10 cellular contexts compared by ENCODE assay signal in the genomic region with DNA sequence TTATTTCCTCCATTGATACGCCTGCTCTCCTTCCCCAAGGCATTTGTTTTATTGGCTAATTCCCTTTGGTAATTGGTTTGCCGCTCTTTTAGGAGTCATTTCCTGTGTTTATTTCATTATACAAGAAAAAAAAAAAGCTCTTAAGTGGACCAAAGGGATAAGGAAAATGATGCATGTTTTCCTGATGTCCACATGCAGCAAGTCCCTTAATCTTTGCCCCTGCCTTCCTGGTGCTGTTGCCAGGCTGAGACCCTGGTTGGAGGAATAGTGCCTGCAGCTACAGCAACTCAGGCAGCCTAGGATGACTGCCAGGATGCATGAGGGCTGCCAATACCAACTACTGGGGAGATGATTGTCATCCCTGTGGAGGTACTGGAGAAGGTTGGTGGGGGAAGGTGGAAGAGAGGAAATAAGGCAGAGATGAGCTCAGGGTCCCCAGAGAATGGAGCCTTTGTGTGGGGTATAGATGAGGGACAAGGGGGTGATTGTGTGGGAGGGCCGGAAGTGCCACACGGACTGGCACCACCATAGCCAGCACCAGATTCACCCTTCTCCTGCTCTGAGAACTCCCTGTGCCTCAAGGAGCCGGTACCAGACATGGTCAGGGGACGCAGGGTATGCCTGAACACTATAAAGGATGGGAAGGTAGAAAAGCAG. TPM values are rescaled to one million over a fixed set of nuclear protein-coding genes. Genes with fewer than 3 reads are reported as not detected.
DNase-seq lines count a peak whose midpoint lies in the region; ATAC-seq and TF ChIP-seq lines count a peak whose summit lies in the region.
"Had no signal": no experiment of that assay in that cellular context is flagged by ENCODE, and none has a peak within 500 bp of the region (broad histone marks: within the 10 kb centered on the region; RNA-seq: fewer than 3 reads in every experiment).

No MANE protein-coding gene starts in this region.

- in situ Hi-C loops in GM23248 (cut with MboI): no loop called here

- H3K27ac ChIP-seq in A673 (ENCODE audit: low read depth, low read length, poor library complexity, severe bottlenecking) (peak overlapping the region; percentile 54), GM23248 (no peak overlapping the region)

- POLR2A ChIA-PET in A673 (lab: Charles Lee; ENCODE audit: low non-redundant PET): interaction anchor here (0.6 kb wide), 1 partner anchor 25 kb away, joined by 6 read pairs; no protein-coding TSS in a partner anchor

- TF ChIP-seq CTCF in A673 (conservative IDR thresholded peaks at IDR 0.05; ENCODE audit: low read depth, low read length): no peak

- no peaks in the 10 kb centered on the region for H3K79me2 ChIP-seq in GM23248 (ENCODE audit: insufficient read depth)

- H3K4me2 ChIP-seq in GM23248 (ENCODE audit: unreplicated experiment): no peak overlapping the region

- H3K4me3 ChIP-seq in A673 (ENCODE audit: low read depth, low read length, poor library complexity, severe bottlenecking) (no peak overlapping the region), GM23248 (no peak overlapping the region)

- H3K36me3 ChIP-seq in A673 (ENCODE audit: insufficient read depth, low read length, poor library complexity, severe bottlenecking) (peaks cover 6% of the 10 kb centered on the region), GM23248 (ENCODE audit: low read depth) (no peaks in the 10 kb centered on the region)

- H3K9me3 ChIP-seq in A673 (ENCODE audit: low read depth, low read length, poor library complexity, severe bottlenecking): no peaks in the 10 kb centered on the region
- H3K9me3 ChIP-seq in GM23248 (ENCODE audit: low read depth): no peaks in the 10 kb centered on the region

- intact Hi-C loops in A673 (cut with micrococcal nuclease; ENCODE audit: unreplicated experiment): no loop called here

- no peak for ATAC-seq in HG02759 (IDR thresholded peaks at IDR 0.05; ENCODE audit: unreplicated experiment)

- no peaks in the 10 kb centered on the region for H4K20me1 ChIP-seq in GM23248 (ENCODE audit: insufficient read depth)

- H3K9me2 ChIP-seq in GM23248 (ENCODE audit: insufficient read depth): no peaks in the 10 kb centered on the region

- no peaks in the 10 kb centered on the region for H3K27me3 ChIP-seq in A673 (replicated peaks; ENCODE audit: insufficient read depth, low read depth, low read length, poor library complexity)
- H3K27me3 ChIP-seq in GM23248 (replicated peaks; ENCODE audit: insufficient read depth): no peaks in the 10 kb centered on the region

- BruUV-seq in A673 (replicated peaks; lab: Mats Ljungman, UMichigan): no TSS peak

- H3K4me1 ChIP-seq in A673 (ENCODE audit: insufficient read depth, low read length, poor library complexity, severe bottlenecking) (peaks cover 19% of the 10 kb centered on the region), GM23248 (ENCODE audit: insufficient read depth) (peaks cover 13% of the 10 kb centered on the region)

- DNase-seq in A673 (ENCODE audit: low spot score): peak; percentile 64
- DNase-seq in GM23248: peak; percentile 39
- peak; percentile 38 for DNase-seq in astrocyte of the hippocampus (ENCODE audit: low read depth, low spot score)
- peak; percentile 26 for DNase-seq in left kidney (ENCODE audit: low read depth, low spot score)
- no peak for DNase-seq in GM19238 (ENCODE audit: insufficient read length, low spot score)
- no peak for DNase-seq in DMS 273 (lab: John Stamatoyannopoulos, UW; ENCODE audit: unreplicated experiment)
- no peak for DNase-seq in NCI-H526 treated with DMSO at 0.1 percent for 48 hours (lab: John Stamatoyannopoulos, UW)
- DNase-seq: DMS79 treated with DMSO at 0.1 percent for 48 hours, left cardiac atrium had no signal

- H3F3A ChIP-seq in GM23248 (ENCODE audit: insufficient read depth): peaks cover 17% of the 10 kb centered on the region

- CTCF ChIA-PET in A673 (lab: Charles Lee): interaction anchor here (2.2 kb wide), 1 partner anchor 17 kb away, joined by 14 read pairs; a partner anchor contains a TSS

- H2AFZ ChIP-seq in GM23248: no peak overlapping the region

- 61 to 66% methylated on average over 6 of the region's 6 CpGs for WGBS in GM23248 (ENCODE audit: low coverage in 1 of 2, low lambda C conversion rate in 2 of 2, missing lambda C conversion rate in 2 of 2), 2 experiments

- no peak overlapping the region for H3K9ac ChIP-seq in GM23248

RNA-seq across cellular contexts. Expression of a gene that starts 6.1 kb away (rescaled TPM):
- 58.8 and 67.3 TPM in 2 replicates for total RNA-seq in A673 (2021)
- 3.9 and 4.3 TPM in 2 replicates for total RNA-seq in GM23248 (2014; rRNA removed; shearing (Covaris generic))
- polyA plus RNA-seq in GM23248 (2016; fragmentation: Nextera tagmentation; extraction: Ambion mirVana): 3.2 and 3.3 TPM in 2 replicates

RNA-seq across cellular contexts. Expression of a gene that starts 17.6 kb away (rescaled TPM):
- 61.5 and 66.6 TPM in 2 replicates for total RNA-seq in A673 (2021)
- total RNA-seq in GM23248 (2014; rRNA removed; shearing (Covaris generic)): 3.9 and 17.5 TPM in 2 replicates
- 4.0 and 6.1 TPM in 2 replicates for polyA plus RNA-seq in GM23248 (2016; fragmentation: Nextera tagmentation; extraction: Ambion mirVana)

RNA-seq across cellular contexts. Expression of a gene that starts 29.5 kb away (rescaled TPM):
- total RNA-seq in A673 (2021): 37.8 and 40.8 TPM in 2 replicates
- total RNA-seq in GM23248 (2014; rRNA removed; shearing (Covaris generic)): 3.7 and 7.5 TPM in 2 replicates
- 16.7 and 21.0 TPM in 2 replicates for polyA plus RNA-seq in GM23248 (2016; fragmentation: Nextera tagmentation; extraction: Ambion mirVana)

RNA-seq across cellular contexts. Expression of a gene that starts 34.4 kb away (rescaled TPM):
- total RNA-seq in A673 (2021): 90.7 and 97.3 TPM in 2 replicates
- 120 and 141 TPM in 2 replicates for total RNA-seq in GM23248 (2014; rRNA removed; shearing (Covaris generic))
- polyA plus RNA-seq in GM23248 (2016; fragmentation: Nextera tagmentation; extraction: Ambion mirVana): 91.9 and 93.1 TPM in 2 replicates

RNA-seq across cellular contexts. Expression of a gene that starts 38.8 kb away (rescaled TPM):
- total RNA-seq in A673 (2021): 8.7 and 14.4 TPM in 2 replicates
- 4.3 and 11.1 TPM in 2 replicates for total RNA-seq in GM23248 (2014; rRNA removed; shearing (Covaris generic))
- 3.6 and 4.4 TPM in 2 replicates for polyA plus RNA-seq in GM23248 (2016; fragmentation: Nextera tagmentation; extraction: Ambion mirVana)

Comparison
In these comparisons a context has a peak if more than half of its experiments do, and no peak if none do; other contexts are left out.
1. DNase-seq: peak in A673 (single experiment), GM23248 (single experiment), astrocyte of the hippocampus (single experiment) and left kidney (single experiment); none in GM19238 (single experiment), DMS 273 (single experiment) and NCI-H526 treated with DMSO at 0.1 percent for 48 hours (single experiment).
2. RNA of a gene that starts 6.1 kb away (total RNA-seq): 58.8 to 67.3 TPM in A673; 3.9 to 4.3 TPM in GM23248; every median in the first group is over 10 times any median in the second.